ENCODE assay signal across 24 cellular contexts in the genomic region with DNA sequence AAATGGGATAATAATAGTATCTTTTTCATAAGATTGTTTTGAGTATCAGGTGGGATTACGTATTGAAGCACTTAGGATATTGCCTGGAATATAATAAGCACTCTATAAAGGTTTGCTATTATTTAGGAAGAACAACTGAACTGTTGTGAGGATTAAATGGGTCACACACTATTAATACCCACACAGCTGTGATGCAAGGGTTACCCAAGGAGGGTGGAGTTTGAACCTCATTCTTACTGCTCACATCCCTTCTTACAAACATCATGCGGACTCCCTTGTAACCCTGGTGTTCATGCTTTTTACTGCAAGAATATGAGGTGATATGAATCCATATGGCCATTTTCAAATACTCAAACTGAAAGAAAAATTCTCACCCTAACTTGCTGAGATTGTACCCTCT.
"Had no signal": no experiment of that assay in that cellular context is flagged by ENCODE, and none has a peak within 500 bp of the region (broad histone marks: within the 10 kb centered on the region; RNA-seq: fewer than 3 reads in every experiment).

No MANE protein-coding gene starts in this region.

- H3K36me3 ChIP-seq: heart right ventricle, left lung, neural progenitor cell, right atrium auricular region, stomach, thyroid gland, vagina had no signal

- H3K79me2 ChIP-seq: parathyroid adenoma had no signal

- ATAC-seq: effector memory CD8-positive, alpha-beta T cell; left lung; mucosa of descending colon; naive thymus-derived CD4-positive, alpha-beta T cell; sciatic nerve; stimulated activated effector memory CD8-positive, alpha-beta T cell treated with anti-CD3 and anti-CD28 coated beads, Interleukin-12 subunit alpha, Interleukin-12 subunit beta, amount 100 ng/mL, for 72 hours had no signal

- DNase-seq: cortex of kidney; effector memory CD8-positive, alpha-beta T cell; erythroblast; foreskin fibroblast; glutamatergic neuron; heart right ventricle; hippocampal formation; left cardiac atrium; left lung; mesenchymal stem cell; mucosa of descending colon; naive thymus-derived CD4-positive, alpha-beta T cell; stimulated activated CD4-positive, alpha-beta T cell treated with anti-CD3 and anti-CD28 coated beads, Interleukin-2, amount 100 ng/mL, for 24 hours; stimulated activated CD4-positive, alpha-beta T cell treated with anti-CD3 and anti-CD28 coated beads, Interleukin-4, amount 100 ng/mL, for 24 hours; stimulated activated naive CD4-positive, alpha-beta T cell treated with Interleukin-2 at 50 U/mL for 16 hours; stomach; thyroid gland; trophoblast cell had no signal

- H3K4me3 ChIP-seq: heart right ventricle, left lung, mucosa of descending colon, neural progenitor cell, right atrium auricular region, stomach, thyroid gland, vagina had no signal

- H2AFZ ChIP-seq: neural progenitor cell, parathyroid adenoma had no signal

- H3K27me3 ChIP-seq: neural progenitor cell, right atrium auricular region, stomach, thyroid gland, vagina had no signal

- H3K9ac ChIP-seq: neural progenitor cell, parathyroid adenoma had no signal

- H3K4me2 ChIP-seq: neural progenitor cell had no signal

- H3K9me3 ChIP-seq: heart right ventricle, left lung, mucosa of descending colon, right atrium auricular region, stomach, thyroid gland, vagina had no signal

- H3K27ac ChIP-seq: heart right ventricle, left lung, neural progenitor cell, parathyroid adenoma, stomach, thyroid gland, vagina had no signal

- H3K4me1 ChIP-seq: left lung, neural progenitor cell, parathyroid adenoma, stomach, thyroid gland, vagina had no signal
